ENCODE assay signal across 2 cellular contexts in the genomic region with DNA sequence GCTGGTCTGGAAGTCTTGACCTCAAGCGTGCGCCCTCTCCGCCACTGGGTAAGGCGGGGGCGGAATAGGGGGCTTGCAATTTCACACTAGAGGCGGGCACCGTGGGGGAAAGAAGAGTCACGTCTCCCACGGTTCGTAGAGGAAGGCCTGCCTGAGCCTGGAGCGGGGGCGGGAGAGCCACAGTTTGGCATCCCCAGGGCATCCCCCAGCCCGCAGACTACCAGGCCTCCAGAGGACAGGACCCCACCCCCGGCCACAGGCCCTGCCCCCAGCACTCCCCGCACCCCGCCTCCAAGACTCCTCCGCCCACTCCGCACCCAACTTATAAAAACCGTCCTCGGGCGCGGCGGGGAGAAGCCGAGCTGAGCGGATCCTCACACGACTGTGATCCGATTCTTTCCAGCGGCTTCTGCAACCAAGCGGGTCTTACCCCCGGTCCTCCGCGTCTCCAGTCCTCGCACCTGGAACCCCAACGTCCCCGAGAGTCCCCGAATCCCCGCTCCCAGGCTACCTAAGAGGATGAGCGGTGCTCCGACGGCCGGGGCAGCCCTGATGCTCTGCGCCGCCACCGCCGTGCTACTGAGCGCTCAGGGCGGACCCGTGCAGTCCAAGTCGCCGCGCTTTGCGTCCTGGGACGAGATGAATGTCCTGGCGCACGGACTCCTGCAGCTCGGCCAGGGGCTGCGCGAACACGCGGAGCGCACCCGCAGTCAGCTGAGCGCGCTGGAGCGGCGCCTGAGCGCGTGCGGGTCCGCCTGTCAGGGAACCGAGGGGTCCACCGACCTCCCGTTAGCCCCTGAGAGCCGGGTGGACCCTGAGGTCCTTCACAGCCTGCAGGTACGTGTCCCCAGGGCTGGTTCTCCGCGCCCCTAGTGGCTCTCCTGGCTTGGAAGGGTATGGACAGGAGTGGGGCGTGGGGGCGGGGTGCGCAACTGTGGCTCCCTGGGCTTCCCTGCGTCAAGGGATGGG.
TF ChIP-seq lines count a peak whose summit lies in the region.

A gene with protein sequence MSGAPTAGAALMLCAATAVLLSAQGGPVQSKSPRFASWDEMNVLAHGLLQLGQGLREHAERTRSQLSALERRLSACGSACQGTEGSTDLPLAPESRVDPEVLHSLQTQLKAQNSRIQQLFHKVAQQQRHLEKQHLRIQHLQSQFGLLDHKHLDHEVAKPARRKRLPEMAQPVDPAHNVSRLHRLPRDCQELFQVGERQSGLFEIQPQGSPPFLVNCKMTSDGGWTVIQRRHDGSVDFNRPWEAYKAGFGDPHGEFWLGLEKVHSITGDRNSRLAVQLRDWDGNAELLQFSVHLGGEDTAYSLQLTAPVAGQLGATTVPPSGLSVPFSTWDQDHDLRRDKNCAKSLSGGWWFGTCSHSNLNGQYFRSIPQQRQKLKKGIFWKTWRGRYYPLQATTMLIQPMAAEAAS (plus strand): TSS at position 353 of the 969 bp plus-strand sequence. CDS start 167 bp downstream, at position 520.

TF ChIP-seq in K562, 482 proteins besides CTCF, POLR2A, EP300 and RAD21 (continued from another document and continues in another):
- TF ChIP-seq PHF20 (IDR thresholded peaks at IDR 0.05; ENCODE audit: partially characterized antibody) (peak; percentile 39), ZNF717 (CRISPR knock-in tag; IDR thresholded peaks at IDR 0.05) (no peak), KDM5B (IDR thresholded peaks at IDR 0.05; ENCODE audit: insufficient replicate concordance, low read depth, low read length) (peak; percentile 66), ZBTB7A (IDR thresholded peaks at IDR 0.05; ENCODE audit: borderline replicate concordance, control insufficient read depth, low read depth, low read length) (peak; percentile 9; the same call in 1 of the 2 replicates), RBFOX2 (IDR thresholded peaks at IDR 0.05; ENCODE audit: low read depth, low read length) (peak; percentile 55), PCBP2 (IDR thresholded peaks at IDR 0.05; ENCODE audit: low read depth, low read length, poor library complexity, severe bottlenecking) (no peak), ELF1 (tag; IDR thresholded peaks at IDR 0.05) (no peak), DACH1 (IDR thresholded peaks at IDR 0.05; ENCODE audit: partially characterized antibody) (no peak), YY1 (IDR thresholded peaks at IDR 0.05; ENCODE audit: borderline replicate concordance in 1 of 3, control insufficient read depth in 1 of 3, extremely low read depth in 1 of 3, insufficient read depth in 3 of 3, insufficient read length in 1 of 3, insufficient replicate concordance in 2 of 3, low read depth in 1 of 3, low read length in 2 of 3) (peak in 2 of 3 experiments; percentile 1 to 6), POLR2G (IDR thresholded peaks at IDR 0.05; ENCODE audit: low read depth, low read length) (peak; percentile 73), HDAC1 (IDR thresholded peaks at IDR 0.05) (peak in 1 of 2 experiments; percentile 66; a peak in 2 of 4 replicates), CTBP1 (IDR thresholded peaks at IDR 0.05; ENCODE audit: borderline replicate concordance) (peak; percentile 52; the same call in 1 of the 2 replicates), CREB1 (IDR thresholded peaks at IDR 0.05) (no peak), CREB1 (CRISPR knock-in tag; IDR thresholded peaks at IDR 0.05) (peak; percentile 29; the same call in 1 of the 2 replicates), ZNF143 (CRISPR knock-in tag; IDR thresholded peaks at IDR 0.05) (0 out of 2 replicates have a peak, but pooled peaks have one; percentile 22), KLF16 (IDR thresholded peaks at IDR 0.05) (no peak), HDAC6 (IDR thresholded peaks at IDR 0.05; ENCODE audit: low read depth, low read length) (peak; percentile 99), CBX2 (IDR thresholded peaks at IDR 0.05; ENCODE audit: insufficient read depth, low read length, poor library complexity, severe bottlenecking) (no peak)
- TF ChIP-seq, protein P1, sequence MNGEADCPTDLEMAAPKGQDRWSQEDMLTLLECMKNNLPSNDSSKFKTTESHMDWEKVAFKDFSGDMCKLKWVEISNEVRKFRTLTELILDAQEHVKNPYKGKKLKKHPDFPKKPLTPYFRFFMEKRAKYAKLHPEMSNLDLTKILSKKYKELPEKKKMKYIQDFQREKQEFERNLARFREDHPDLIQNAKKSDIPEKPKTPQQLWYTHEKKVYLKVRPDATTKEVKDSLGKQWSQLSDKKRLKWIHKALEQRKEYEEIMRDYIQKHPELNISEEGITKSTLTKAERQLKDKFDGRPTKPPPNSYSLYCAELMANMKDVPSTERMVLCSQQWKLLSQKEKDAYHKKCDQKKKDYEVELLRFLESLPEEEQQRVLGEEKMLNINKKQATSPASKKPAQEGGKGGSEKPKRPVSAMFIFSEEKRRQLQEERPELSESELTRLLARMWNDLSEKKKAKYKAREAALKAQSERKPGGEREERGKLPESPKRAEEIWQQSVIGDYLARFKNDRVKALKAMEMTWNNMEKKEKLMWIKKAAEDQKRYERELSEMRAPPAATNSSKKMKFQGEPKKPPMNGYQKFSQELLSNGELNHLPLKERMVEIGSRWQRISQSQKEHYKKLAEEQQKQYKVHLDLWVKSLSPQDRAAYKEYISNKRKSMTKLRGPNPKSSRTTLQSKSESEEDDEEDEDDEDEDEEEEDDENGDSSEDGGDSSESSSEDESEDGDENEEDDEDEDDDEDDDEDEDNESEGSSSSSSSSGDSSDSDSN (IDR thresholded peaks at IDR 0.05; ENCODE audit: borderline replicate concordance in 1 of 2, low read depth in 2 of 2, low read length in 2 of 2) = 0 out of 4 replicates have a peak, but pooled peaks of 1 of the 2 experiments have one; percentile 52
- TF ChIP-seq, protein P2, sequence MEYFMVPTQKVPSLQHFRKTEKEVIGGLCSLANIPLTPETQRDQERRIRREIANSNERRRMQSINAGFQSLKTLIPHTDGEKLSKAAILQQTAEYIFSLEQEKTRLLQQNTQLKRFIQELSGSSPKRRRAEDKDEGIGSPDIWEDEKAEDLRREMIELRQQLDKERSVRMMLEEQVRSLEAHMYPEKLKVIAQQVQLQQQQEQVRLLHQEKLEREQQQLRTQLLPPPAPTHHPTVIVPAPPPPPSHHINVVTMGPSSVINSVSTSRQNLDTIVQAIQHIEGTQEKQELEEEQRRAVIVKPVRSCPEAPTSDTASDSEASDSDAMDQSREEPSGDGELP (CRISPR knock-in tag; IDR thresholded peaks at IDR 0.05; ENCODE audit: borderline replicate concordance) = peak; percentile 80
- TF ChIP-seq, protein P3, sequence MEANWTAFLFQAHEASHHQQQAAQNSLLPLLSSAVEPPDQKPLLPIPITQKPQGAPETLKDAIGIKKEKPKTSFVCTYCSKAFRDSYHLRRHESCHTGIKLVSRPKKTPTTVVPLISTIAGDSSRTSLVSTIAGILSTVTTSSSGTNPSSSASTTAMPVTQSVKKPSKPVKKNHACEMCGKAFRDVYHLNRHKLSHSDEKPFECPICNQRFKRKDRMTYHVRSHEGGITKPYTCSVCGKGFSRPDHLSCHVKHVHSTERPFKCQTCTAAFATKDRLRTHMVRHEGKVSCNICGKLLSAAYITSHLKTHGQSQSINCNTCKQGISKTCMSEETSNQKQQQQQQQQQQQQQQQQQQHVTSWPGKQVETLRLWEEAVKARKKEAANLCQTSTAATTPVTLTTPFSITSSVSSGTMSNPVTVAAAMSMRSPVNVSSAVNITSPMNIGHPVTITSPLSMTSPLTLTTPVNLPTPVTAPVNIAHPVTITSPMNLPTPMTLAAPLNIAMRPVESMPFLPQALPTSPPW (CRISPR knock-in tag; IDR thresholded peaks at IDR 0.05) = peak; percentile 27; the same call in 1 of the 2 replicates
- TF ChIP-seq, protein P4, sequence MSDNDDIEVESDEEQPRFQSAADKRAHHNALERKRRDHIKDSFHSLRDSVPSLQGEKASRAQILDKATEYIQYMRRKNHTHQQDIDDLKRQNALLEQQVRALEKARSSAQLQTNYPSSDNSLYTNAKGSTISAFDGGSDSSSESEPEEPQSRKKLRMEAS (CRISPR knock-in tag; IDR thresholded peaks at IDR 0.05) = peak; percentile 78

TF ChIP-seq in HEK293T, 16 proteins besides CTCF, POLR2A, EP300 and RAD21 (continued from another document):
- no peak for TF ChIP-seq SP1 (IDR thresholded peaks at IDR 0.05)
- no peak for TF ChIP-seq BHLHE40 (IDR thresholded peaks at IDR 0.05; ENCODE audit: borderline replicate concordance)
- TF ChIP-seq, protein P5, sequence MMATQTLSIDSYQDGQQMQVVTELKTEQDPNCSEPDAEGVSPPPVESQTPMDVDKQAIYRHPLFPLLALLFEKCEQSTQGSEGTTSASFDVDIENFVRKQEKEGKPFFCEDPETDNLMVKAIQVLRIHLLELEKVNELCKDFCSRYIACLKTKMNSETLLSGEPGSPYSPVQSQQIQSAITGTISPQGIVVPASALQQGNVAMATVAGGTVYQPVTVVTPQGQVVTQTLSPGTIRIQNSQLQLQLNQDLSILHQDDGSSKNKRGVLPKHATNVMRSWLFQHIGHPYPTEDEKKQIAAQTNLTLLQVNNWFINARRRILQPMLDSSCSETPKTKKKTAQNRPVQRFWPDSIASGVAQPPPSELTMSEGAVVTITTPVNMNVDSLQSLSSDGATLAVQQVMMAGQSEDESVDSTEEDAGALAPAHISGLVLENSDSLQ (IDR thresholded peaks at IDR 0.05) = no peak
- TF ChIP-seq ARNT (IDR thresholded peaks at IDR 0.05) = no peak
- no peak for TF ChIP-seq FOXM1 (IDR thresholded peaks at IDR 0.05; ENCODE audit: borderline replicate concordance)
- no peak for TF ChIP-seq FOXA1 (IDR thresholded peaks at IDR 0.05)
- no peak for TF ChIP-seq NFRKB (IDR thresholded peaks at IDR 0.05)
- no peak for TF ChIP-seq FOXK2 (IDR thresholded peaks at IDR 0.05)
- TF ChIP-seq ELF4 (IDR thresholded peaks at IDR 0.05) = no peak
- TF ChIP-seq CTBP1 (IDR thresholded peaks at IDR 0.05; ENCODE audit: borderline replicate concordance) = no peak
- no peak for TF ChIP-seq TARDBP (IDR thresholded peaks at IDR 0.05)
